1 cellular context compared by ENCODE assay signal in the genomic region with DNA sequence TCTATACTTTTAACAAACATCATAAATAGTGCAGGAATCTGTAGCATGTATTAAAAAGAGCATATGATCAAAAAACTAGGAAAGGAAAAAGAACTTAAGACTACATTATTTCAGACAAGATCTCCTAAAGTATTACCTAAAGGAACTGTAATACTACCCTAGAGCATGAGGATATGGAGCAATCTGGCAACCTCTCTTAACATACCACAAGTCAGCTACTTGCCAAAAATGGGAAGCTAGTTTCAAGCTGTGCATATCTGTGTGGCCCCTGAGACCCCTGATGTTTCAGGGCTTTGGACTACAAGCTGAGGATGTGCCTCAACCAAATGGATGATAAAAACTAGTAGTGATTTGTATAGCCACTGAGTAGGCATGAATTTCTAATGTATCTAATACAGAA.
TF ChIP-seq lines count a peak whose summit lies in the region.

No MANE protein-coding gene starts in this region.

TF ChIP-seq in IMR-90, 13 proteins besides CTCF, POLR2A, EP300 and RAD21 (continued from another document):
- no peak for TF ChIP-seq MAFK (IDR thresholded peaks at IDR 0.05; ENCODE audit: low read depth, low read length)
